ENCODE assay signal across 1 cellular context in genomic region chr3:123186695-123187094, GRCh38.
TF ChIP-seq lines count a peak whose summit lies in the region.

No MANE protein-coding gene starts in this region.

TF ChIP-seq in endothelial cell of umbilical vein, 7 proteins besides CTCF, POLR2A, EP300 and RAD21 (continued from another document):
- TF ChIP-seq POLR2AphosphoS5 (IDR thresholded peaks at IDR 0.05; ENCODE audit: insufficient read depth, low read depth, low read length) (no peak), EZH2 (IDR thresholded peaks at IDR 0.05; ENCODE audit: borderline replicate concordance, low read depth, low read length, severe bottlenecking) (no peak)
